Comparison of ENCODE assay signal across 8 cellular contexts in the genomic region with DNA sequence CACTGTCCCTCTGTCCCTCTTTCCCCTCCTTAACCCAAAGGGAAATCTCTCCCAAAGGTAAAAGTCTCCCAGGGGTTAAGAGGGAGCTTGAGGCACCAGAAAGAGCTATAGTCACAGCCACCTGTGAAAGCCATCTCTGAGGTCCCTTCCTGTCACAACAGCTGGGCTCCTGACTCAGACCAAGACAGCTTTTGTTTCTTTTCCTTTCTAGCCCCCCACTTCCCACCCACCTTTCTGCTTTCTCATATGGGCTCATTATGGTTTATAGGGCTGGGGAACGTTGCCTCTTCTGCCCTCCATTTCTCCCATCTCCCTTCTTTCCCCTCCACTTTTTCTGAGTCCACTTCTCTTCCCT. TPM values are rescaled to one million over a fixed set of nuclear protein-coding genes. Genes with fewer than 3 reads are reported as not detected.
A peak's percentile ranks its signal among the peaks of the same experiment; 100 is the strongest.
DNase-seq lines count a peak whose midpoint lies in the region; ATAC-seq, FAIRE-seq and TF ChIP-seq lines count a peak whose summit lies in the region.

No MANE protein-coding gene starts in this region.

- peak overlapping the region; percentile 76 for H3K4me3 ChIP-seq in AG04449 (ENCODE audit: low read depth, low read length)
- peak overlapping the region; percentile 24 for H3K4me3 ChIP-seq in iPS-11a (ENCODE audit: low read depth, low read length)
- peak overlapping the region; percentile 81 to 91 (median 83) for H3K4me3 ChIP-seq in subcutaneous abdominal adipose tissue (ENCODE audit: low read depth in 1 of 5, low read length in 5 of 5)

- H3K27me3 ChIP-seq in subcutaneous abdominal adipose tissue (ENCODE audit: control insufficient read depth in 5 of 5, insufficient read depth in 4 of 5, low read length in 5 of 5), result no peaks in the 10 kb centered on the region

- H3K36me3 ChIP-seq in subcutaneous abdominal adipose tissue (ENCODE audit: control insufficient read depth in 5 of 5, insufficient read depth in 5 of 5, low read length in 5 of 5), result no peaks in the 10 kb centered on the region

- no peaks in the 10 kb centered on the region for H3K9me3 Mint-ChIP-seq in activated CD8-positive, alpha-beta T cell treated with anti-CD3 and anti-CD28 coated beads for 36 hours

- intact Hi-C loops in activated CD8-positive, alpha-beta T cell treated with anti-CD3 and anti-CD28 coated beads for 36 hours (cut with micrococcal nuclease), result no loop called here

- CTCF ChIA-PET in AG04449 (lab: Yijun Ruan, JAX), result interaction anchor here (0.8 to 1.5 kb wide), 7 partner anchors 12 to 63 kb away, joined by 3 to 4 read pairs (median 4); a partner anchor contains a TSS
- CTCF ChIA-PET in activated CD8-positive, alpha-beta T cell treated with anti-CD3 and anti-CD28 coated beads for 36 hours (lab: Charles Lee), result interaction anchor here (1.4 to 2.1 kb wide), 2 partner anchors 17 to 19 kb away, joined by 4 to 19 read pairs; a partner anchor contains a TSS

- H3K4me1 ChIP-seq in subcutaneous abdominal adipose tissue (ENCODE audit: control insufficient read depth in 5 of 5, insufficient read depth in 5 of 5, low read length in 5 of 5), result peaks cover 2 to 24% (median 14%) of the 10 kb centered on the region in 5 donors

- DNase-seq in AG04449 (ENCODE audit: low read depth, low spot score), result no peak
- peak; percentile 76 for DNase-seq in activated CD8-positive, alpha-beta T cell treated with anti-CD3 and anti-CD28 coated beads for 36 hours
- DNase-seq in D721Med (ENCODE audit: insufficient read length, low spot score), result no peak

- H3K36me3 Mint-ChIP-seq in activated CD8-positive, alpha-beta T cell treated with anti-CD3 and anti-CD28 coated beads for 36 hours (ENCODE audit: low read depth), result peaks cover 14% of the 10 kb centered on the region

- H3K4me1 Mint-ChIP-seq in activated CD8-positive, alpha-beta T cell treated with anti-CD3 and anti-CD28 coated beads for 36 hours (ENCODE audit: low read depth), result peaks cover 34% of the 10 kb centered on the region

- no peaks in the 10 kb centered on the region for H3K27me3 Mint-ChIP-seq in activated CD8-positive, alpha-beta T cell treated with anti-CD3 and anti-CD28 coated beads for 36 hours

- FAIRE-seq in D721Med (lab: Jason Lieb, UNC), result no peak

- peak overlapping the region; percentile 78 for H3K27ac ChIP-seq in subcutaneous abdominal adipose tissue (ENCODE audit: low read depth, low read length)

- peak overlapping the region; percentile 52 to 87 (median 85) for H3K9ac ChIP-seq in subcutaneous abdominal adipose tissue (ENCODE audit: low read length in 5 of 5)

- POLR2A ChIA-PET in AG04449 (lab: Yijun Ruan, JAX), result interaction anchor here (0.9 to 1.6 kb wide), 5 partner anchors 9 to 58 kb away, joined by 3 to 17 read pairs (median 3); a partner anchor contains a TSS
- POLR2A ChIA-PET in activated CD8-positive, alpha-beta T cell treated with anti-CD3 and anti-CD28 coated beads for 36 hours (lab: Charles Lee), result interaction anchor here (0.6 to 9.5 kb wide), 9 partner anchors 9 to 647 kb away, joined by 3 to 125 read pairs (median 4); a partner anchor contains a TSS

- peak overlapping the region; percentile 99 for H3K27ac Mint-ChIP-seq in activated CD8-positive, alpha-beta T cell treated with anti-CD3 and anti-CD28 coated beads for 36 hours

- peak; percentile 9 for ATAC-seq in GM21529 (IDR thresholded peaks at IDR 0.05; ENCODE audit: unreplicated experiment)
- peak; percentile 22 for ATAC-seq in activated CD8-positive, alpha-beta T cell treated with anti-CD3 and anti-CD28 coated beads for 36 hours
- ATAC-seq in HG02885 (IDR thresholded peaks at IDR 0.05; ENCODE audit: poor library complexity, unreplicated experiment), result no peak
- no peak for ATAC-seq in GM19463 (IDR thresholded peaks at IDR 0.05; ENCODE audit: unreplicated experiment)

- peak overlapping the region; percentile 93 for H3K4me3 Mint-ChIP-seq in activated CD8-positive, alpha-beta T cell treated with anti-CD3 and anti-CD28 coated beads for 36 hours

- no peaks in the 10 kb centered on the region for H3K9me3 ChIP-seq in subcutaneous abdominal adipose tissue (ENCODE audit: control insufficient read depth in 5 of 5, low read length in 5 of 5)

- TF ChIP-seq CTCF in AG04449 (IDR thresholded peaks at IDR 0.05; ENCODE audit: insufficient read depth, low read length, missing control alignments) (no peak), D721Med (IDR thresholded peaks at IDR 0.05; ENCODE audit: insufficient read depth, missing control alignments) (no peak)
- TF ChIP-seq CTCF in activated CD8-positive, alpha-beta T cell treated with anti-CD3 and anti-CD28 coated beads for 36 hours (IDR thresholded peaks at IDR 0.05), result no peak

RNA-seq across cellular contexts. Expression of a gene that starts 19.1 kb away (rescaled TPM):
- total RNA-seq in activated CD8-positive, alpha-beta T cell treated with anti-CD3 and anti-CD28 coated beads for 36 hours, result 1,000 to 10,000 TPM; 1,485 to 1,525 TPM

RNA-seq across cellular contexts. Expression of a gene that starts 47.7 kb away (rescaled TPM):
- total RNA-seq in activated CD8-positive, alpha-beta T cell treated with anti-CD3 and anti-CD28 coated beads for 36 hours, result not detected

RNA-seq across cellular contexts. Expression of a gene that starts 53.4 kb away (rescaled TPM):
- total RNA-seq in activated CD8-positive, alpha-beta T cell treated with anti-CD3 and anti-CD28 coated beads for 36 hours, result not detected

RNA-seq across cellular contexts. Expression of a gene that starts 55.6 kb away (rescaled TPM):
- 1 to 10 TPM; 8.0 to 8.6 TPM for total RNA-seq in activated CD8-positive, alpha-beta T cell treated with anti-CD3 and anti-CD28 coated beads for 36 hours

Comparison
In these comparisons a context has a peak if more than half of its experiments do, and no peak if none do; other contexts are left out.
1. H3K4me3 ChIP-seq: peak in every context shown above with its lines; median percentile 83 in subcutaneous abdominal adipose tissue; 76 in AG04449; 24 in iPS-11a.
2. ATAC-seq: peak in GM21529 (single experiment) and activated CD8-positive, alpha-beta T cell treated with anti-CD3 and anti-CD28 coated beads for 36 hours (single experiment); none in HG02885 (single experiment) and GM19463 (single experiment).